Comparison of ENCODE assay signal across 3 cellular contexts in genomic region chr4:7165056-7165873, GRCh38. TPM values are rescaled to one million over a fixed set of nuclear protein-coding genes. Genes with fewer than 3 reads are reported as not detected.
"Had no signal": no experiment of that assay in that cellular context is flagged by ENCODE, and none has a peak within 500 bp of the region (broad histone marks: within the 10 kb centered on the region; RNA-seq: fewer than 3 reads in every experiment).

No MANE protein-coding gene starts in this region.

RNA-seq across cellular contexts. Expression of gene SORCS2, which starts 27.1 kb away (rescaled TPM):
- total RNA-seq: activated CD4-positive, alpha-beta T cell treated with anti-CD3 and anti-CD28 coated beads, Interleukin-2, amount 10 ng/mL, durations not matched to agents 7 days and 5 days; activated T-helper 1 cell treated with anti-CD3 and anti-CD28 coated beads, Interleukin-12 subunit alpha, Interleukin-12 subunit beta, Interleukin-2, Interleukin-4 antibody, amounts not matched to agents 30 ng/mL and 10 ng/mL and 1 ng/mL, durations not matched to agents 14 hours and 24 hours and 36 hours; NCI-H460 had no signal
